29 cellular contexts compared by ENCODE assay signal in genomic region chr10:87068281-87068680, GRCh38. TPM values are rescaled to one million over a fixed set of nuclear protein-coding genes. Genes with fewer than 3 reads are reported as not detected.
"Had no signal": no experiment of that assay in that cellular context is flagged by ENCODE, and none has a peak within 500 bp of the region (broad histone marks: within the 10 kb centered on the region; RNA-seq: fewer than 3 reads in every experiment).

No MANE protein-coding gene starts in this region.

- H3K4me1 ChIP-seq: left lung, lower lobe of right lung, neural progenitor cell, right atrium auricular region, sigmoid colon, tibial nerve, uterus had no signal

- ATAC-seq: left colon; left lung; lower lobe of right lung; natural killer cell; stimulated activated memory B cell treated with anti-CD40 and anti-IgM and Interleukin-4, amounts not matched to agents 10 μg/mL and 1 μg/mL and 100 μg/mL, for 72 hours; stimulated activated naive CD8-positive, alpha-beta T cell treated with anti-CD3 and anti-CD28 coated beads, Interleukin-15, amount 100 ng/mL, for 72 hours had no signal

- H3K4me3 ChIP-seq: left lung, lower lobe of right lung, neural progenitor cell, right atrium auricular region, sigmoid colon, smooth muscle cell, tibial nerve, uterus had no signal

- H3K4me2 ChIP-seq: neural progenitor cell, smooth muscle cell had no signal

- H3K27ac ChIP-seq: left lung, lower lobe of right lung, neural progenitor cell, neutrophil, right atrium auricular region, sigmoid colon, tibial nerve, uterus had no signal

- H3K9me3 ChIP-seq: left lung, lower lobe of right lung, neutrophil, right atrium auricular region, sigmoid colon, tibial nerve, uterus had no signal

- DNase-seq: hypothalamus; immature natural killer cell; kidney; left colon; left lung; lower lobe of right lung; mammary epithelial cell; mesendoderm; naive B cell; natural killer cell; nephron progenitor cell; occipital lobe; sigmoid colon; stimulated activated CD4-positive, alpha-beta T cell treated with anti-CD3 and anti-CD28 coated beads, Interleukin-1b, Interleukin-23, amount 100 ng/mL, for 48 hours; stimulated activated CD4-positive, alpha-beta T cell treated with anti-CD3 and anti-CD28 coated beads, Interleukin-2, amount 100 ng/mL, for 48 hours; stimulated activated CD4-positive, alpha-beta T cell treated with anti-CD3 and anti-CD28 coated beads, Interleukin-4, amount 100 ng/mL, for 4 hours; stimulated activated CD8-positive, alpha-beta memory T cell treated with anti-CD3 and anti-CD28 coated beads, Interleukin-4, amount 100 ng/mL, for 48 hours; stimulated activated naive CD4-positive, alpha-beta T cell treated with Interleukin-2 at 50 U/mL for 16 hours; stimulated activated naive CD8-positive, alpha-beta T cell treated with anti-CD3 and anti-CD28 coated beads, Interleukin-15, amount 100 ng/mL, for 72 hours; substantia nigra; uterus had no signal

- H3K27me3 ChIP-seq: left lung, neural progenitor cell, neutrophil, right atrium auricular region, sigmoid colon, tibial nerve, uterus had no signal

- H3K36me3 ChIP-seq: uterus had no signal

- FAIRE-seq: islet of Langerhans, kidney had no signal

- H2AFZ ChIP-seq: neural progenitor cell had no signal

- H3K9ac ChIP-seq: neural progenitor cell had no signal

RNA-seq across cellular contexts. Expression of gene FAM25A, which starts 48.2 kb away (rescaled TPM):
- polyA plus RNA-seq: immature natural killer cell, liver, sigmoid colon, smooth muscle cell had no signal
